15 cellular contexts compared by ENCODE assay signal in the genomic region with DNA sequence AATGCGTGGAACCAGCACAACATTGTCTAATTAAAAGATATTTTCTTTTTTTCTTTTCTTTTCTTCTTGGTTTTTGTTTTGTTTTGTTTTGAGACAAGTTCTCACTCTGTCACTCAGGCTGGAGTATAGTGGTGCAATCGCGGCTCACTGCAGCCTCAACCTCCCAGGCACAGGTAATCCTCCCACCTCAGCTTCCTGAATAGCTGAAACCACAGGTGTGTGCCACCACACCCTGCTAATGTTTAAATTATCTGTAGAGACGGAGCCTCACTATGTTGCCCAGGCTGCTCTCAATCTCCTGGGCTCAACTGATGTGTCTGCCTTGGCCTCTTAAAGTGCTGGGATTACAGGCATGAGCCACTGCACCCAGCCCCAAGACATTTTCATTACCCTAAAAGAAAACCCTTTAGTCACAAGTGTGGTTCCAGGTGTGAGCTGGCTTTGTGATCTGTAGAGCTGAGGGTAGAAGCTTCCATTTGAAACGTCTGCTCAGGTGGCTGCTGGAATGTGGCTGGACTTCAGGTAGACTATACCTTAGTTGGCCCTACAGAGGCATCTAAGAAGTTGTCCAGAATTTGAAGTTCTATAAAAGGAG. TPM values are rescaled to one million over a fixed set of nuclear protein-coding genes. Genes with fewer than 3 reads are reported as not detected.
A peak's percentile ranks its signal among the peaks of the same experiment; 100 is the strongest.
DNase-seq lines count a peak whose midpoint lies in the region; ATAC-seq and TF ChIP-seq lines count a peak whose summit lies in the region.
"Had no signal": no experiment of that assay in that cellular context is flagged by ENCODE, and none has a peak within 500 bp of the region (broad histone marks: within the 10 kb centered on the region; RNA-seq: fewer than 3 reads in every experiment).

No MANE protein-coding gene starts in this region.

- no peak overlapping the region for H3K4me3 ChIP-seq in aorta (ENCODE audit: low read length in 2 of 2)
- H3K4me3 ChIP-seq: MG63, upper lobe of left lung had no signal

- H3K36me3 Mint-ChIP-seq in activated T-cell treated with anti-CD3 and anti-CD28 coated beads, Interleukin-2, amount 50 U/mL, for 4 hours (ENCODE audit: insufficient read depth): no peaks in the 10 kb centered on the region
- H3K36me3 Mint-ChIP-seq in activated T-helper 2 cell treated with anti-CD3 and anti-CD28 coated beads, Interferon-gamma antibody, Interleukin-2, Interleukin-4, amounts not matched to agents 10 μg/mL and 5 μg/mL and 100 μg/mL, durations not matched to agents 14 hours and 24 hours and 36 hours (ENCODE audit: low read depth): no peaks in the 10 kb centered on the region
- H3K36me3 Mint-ChIP-seq in naive thymus-derived CD8-positive, alpha-beta T cell: peaks cover 0 to 9% (median 0%) of the 10 kb centered on the region in 3 donors

- H3K4me3 Mint-ChIP-seq in activated T-cell treated with anti-CD3 and anti-CD28 coated beads, Interleukin-2, amount 50 U/mL, for 4 hours: no peak overlapping the region
- H3K4me3 Mint-ChIP-seq in activated T-helper 2 cell treated with anti-CD3 and anti-CD28 coated beads, Interferon-gamma antibody, Interleukin-2, Interleukin-4, amounts not matched to agents 10 μg/mL and 5 μg/mL and 100 μg/mL, durations not matched to agents 14 hours and 24 hours and 36 hours (ENCODE audit: low read depth): no peak overlapping the region
- H3K4me3 Mint-ChIP-seq in naive thymus-derived CD8-positive, alpha-beta T cell: peak overlapping the region in 1 of 10 donors; percentile 34

- no peaks in the 10 kb centered on the region for H3K36me3 ChIP-seq in aorta (ENCODE audit: control insufficient read depth in 1 of 2, insufficient read depth in 2 of 2, low read length in 1 of 2)
- H3K36me3 ChIP-seq: MG63, upper lobe of left lung had no signal

- peaks cover 4% of the 10 kb centered on the region for H3K27me3 Mint-ChIP-seq in activated T-cell treated with anti-CD3 and anti-CD28 coated beads, Interleukin-2, amount 50 U/mL, for 4 hours (ENCODE audit: low read depth)
- peaks cover 1% of the 10 kb centered on the region for H3K27me3 Mint-ChIP-seq in activated T-helper 2 cell treated with anti-CD3 and anti-CD28 coated beads, Interferon-gamma antibody, Interleukin-2, Interleukin-4, amounts not matched to agents 10 μg/mL and 5 μg/mL and 100 μg/mL, durations not matched to agents 14 hours and 24 hours and 36 hours (ENCODE audit: low read depth)
- peaks cover 3 to 47% (median 14%) of the 10 kb centered on the region in 5 donors for H3K27me3 Mint-ChIP-seq in naive thymus-derived CD8-positive, alpha-beta T cell

- no peaks in the 10 kb centered on the region for H3K27me3 ChIP-seq in aorta (ENCODE audit: control insufficient read depth in 1 of 2, insufficient read depth in 2 of 2, low read length in 1 of 2)
- H3K27me3 ChIP-seq: upper lobe of left lung had no signal

- intact Hi-C loops in activated T-helper 2 cell treated with anti-CD3 and anti-CD28 coated beads, Interferon-gamma antibody, Interleukin-2, Interleukin-4, amounts not matched to agents 10 μg/mL and 5 μg/mL and 100 μg/mL, durations not matched to agents 14 hours and 24 hours and 36 hours (cut with micrococcal nuclease): loop anchor here (1.0 to 2.0 kb wide), 3 partner anchors 16 to 36 kb away; no protein-coding TSS in a partner anchor
- intact Hi-C loops in aorta (cut with DNase I): no loop called here

- peaks cover 27% of the 10 kb centered on the region for H3K4me1 Mint-ChIP-seq in activated T-cell treated with anti-CD3 and anti-CD28 coated beads, Interleukin-2, amount 50 U/mL, for 4 hours (ENCODE audit: low read depth)
- H3K4me1 Mint-ChIP-seq in activated T-helper 2 cell treated with anti-CD3 and anti-CD28 coated beads, Interferon-gamma antibody, Interleukin-2, Interleukin-4, amounts not matched to agents 10 μg/mL and 5 μg/mL and 100 μg/mL, durations not matched to agents 14 hours and 24 hours and 36 hours (ENCODE audit: low read depth): peaks cover 47% of the 10 kb centered on the region
- H3K4me1 Mint-ChIP-seq in naive thymus-derived CD8-positive, alpha-beta T cell: peaks cover 2 to 35% (median 14%) of the 10 kb centered on the region in 4 donors

- 85 to 88% methylated on average over 5 of the region's 5 CpGs for WGBS in aorta, 2 donors

- TF ChIP-seq POLR2A in erythroblast (IDR thresholded peaks at IDR 0.05; ENCODE audit: low read length): no peak

- no peaks in the 10 kb centered on the region for H3K9me3 ChIP-seq in aorta (ENCODE audit: control insufficient read depth, low read length)
- H3K9me3 ChIP-seq: MG63 had no signal

- POLR2A ChIA-PET in naive thymus-derived CD8-positive, alpha-beta T cell (lab: Charles Lee): no interaction called here

- DNase-seq in activated T-cell treated with anti-CD3 and anti-CD28 coated beads, Interleukin-2, amount 50 U/mL, for 4 hours: no peak
- no peak for DNase-seq in activated T-cell treated with anti-CD3 and anti-CD28 coated beads, Interleukin-2, amount 50 U/mL, for 1 hour
- no peak for DNase-seq in activated T-helper 2 cell treated with anti-CD3 and anti-CD28 coated beads, Interferon-gamma antibody, Interleukin-2, Interleukin-4, amounts not matched to agents 10 μg/mL and 5 μg/mL and 100 μg/mL, durations not matched to agents 14 hours and 24 hours and 36 hours (ENCODE audit: low spot score)
- DNase-seq in aorta (peak; percentile 4 to 17), erythroblast (lab: John Stamatoyannopoulos, UW) (no peak)
- no peak for DNase-seq in naive thymus-derived CD8-positive, alpha-beta T cell
- DNase-seq in stimulated activated CD4-positive, alpha-beta T cell treated with anti-CD3 and anti-CD28 coated beads, Interleukin-4, amount 100 ng/mL, for 4 hours: no peak
- DNase-seq: DMS53, mammary epithelial cell, MG63, occipital lobe, PC-3, SW 1271 had no signal

- H3K27ac ChIP-seq in aorta (ENCODE audit: low read depth in 1 of 2, low read length in 2 of 2): no peak overlapping the region
- H3K27ac ChIP-seq: upper lobe of left lung had no signal

- no peaks in the 10 kb centered on the region for H3K9me3 Mint-ChIP-seq in activated T-cell treated with anti-CD3 and anti-CD28 coated beads, Interleukin-2, amount 50 U/mL, for 4 hours
- no peaks in the 10 kb centered on the region for H3K9me3 Mint-ChIP-seq in activated T-helper 2 cell treated with anti-CD3 and anti-CD28 coated beads, Interferon-gamma antibody, Interleukin-2, Interleukin-4, amounts not matched to agents 10 μg/mL and 5 μg/mL and 100 μg/mL, durations not matched to agents 14 hours and 24 hours and 36 hours
- peaks cover 0 to 13% (median 4%) of the 10 kb centered on the region in 9 donors for H3K9me3 Mint-ChIP-seq in naive thymus-derived CD8-positive, alpha-beta T cell

- H3K27ac Mint-ChIP-seq in activated T-helper 2 cell treated with anti-CD3 and anti-CD28 coated beads, Interferon-gamma antibody, Interleukin-2, Interleukin-4, amounts not matched to agents 10 μg/mL and 5 μg/mL and 100 μg/mL, durations not matched to agents 14 hours and 24 hours and 36 hours: peak overlapping the region; percentile 41
- peak overlapping the region in 5 of 10 donors; percentile 4 to 83 (median 10) for H3K27ac Mint-ChIP-seq in naive thymus-derived CD8-positive, alpha-beta T cell

- peak; percentile 30 to 61 for ATAC-seq in activated T-cell treated with anti-CD3 and anti-CD28 coated beads, Interleukin-2, amount 50 U/mL, for 4 hours
- ATAC-seq in HG02798 (IDR thresholded peaks at IDR 0.05; ENCODE audit: poor library complexity, unreplicated experiment): peak; percentile 27
- no peak for ATAC-seq in aorta (ENCODE audit: low FRiP score)
- ATAC-seq in naive thymus-derived CD8-positive, alpha-beta T cell: no peak
- ATAC-seq: PC-3 had no signal

- H3K4me1 ChIP-seq in aorta (ENCODE audit: control insufficient read depth in 1 of 2, insufficient read depth in 2 of 2, low read length in 2 of 2): no peaks in the 10 kb centered on the region

RNA-seq across cellular contexts. Expression of gene NEK6, which starts 19.1 kb away (rescaled TPM):
- total RNA-seq in activated T-cell treated with anti-CD3 and anti-CD28 coated beads, Interleukin-2, amount 50 U/mL, for 4 hours: 10 to 100 TPM; 29.8 to 46.1 (median 43.0) TPM
- total RNA-seq in activated T-helper 2 cell treated with anti-CD3 and anti-CD28 coated beads, Interferon-gamma antibody, Interleukin-2, Interleukin-4, amounts not matched to agents 10 μg/mL and 5 μg/mL and 100 μg/mL, durations not matched to agents 14 hours and 24 hours and 36 hours: 44.6 and 47.7 TPM in 2 replicates
- total RNA-seq in aorta: 10 to 100 TPM; 60.5 to 72.8 TPM
- 10 to 100 TPM in 1 of 2 donors, 1 to 10 TPM in 1; 8.2 to 13.4 TPM for polyA plus RNA-seq in aorta
- 1 to 10 TPM in 1 of 2 experiments, under 1 TPM in 1; 0.83 to 1.2 TPM for total RNA-seq in naive thymus-derived CD8-positive, alpha-beta T cell
- polyA plus RNA-seq in naive thymus-derived CD8-positive, alpha-beta T cell: 1 to 10 TPM in 1 of 3 donors, under 1 TPM in 1, not detected in 1; 0.37 to 1.7 TPM

Comparison
In these comparisons a context has a peak if more than half of its experiments do, and no peak if none do; other contexts are left out.
1. ATAC-seq: peak in activated T-cell treated with anti-CD3 and anti-CD28 coated beads, Interleukin-2, amount 50 U/mL, for 4 hours (2 of 2) and HG02798 (single experiment); none in aorta (single experiment) and naive thymus-derived CD8-positive, alpha-beta T cell (0 of 2).
2. DNase-seq: peak in aorta (2 of 2); none in activated T-cell treated with anti-CD3 and anti-CD28 coated beads, Interleukin-2, amount 50 U/mL, for 4 hours (single experiment), activated T-cell treated with anti-CD3 and anti-CD28 coated beads, Interleukin-2, amount 50 U/mL, for 1 hour (single experiment), activated T-helper 2 cell treated with anti-CD3 and anti-CD28 coated beads, Interferon-gamma antibody, Interleukin-2, Interleukin-4, amounts not matched to agents 10 μg/mL and 5 μg/mL and 100 μg/mL, durations not matched to agents 14 hours and 24 hours and 36 hours (single experiment), naive thymus-derived CD8-positive, alpha-beta T cell (0 of 10), stimulated activated CD4-positive, alpha-beta T cell treated with anti-CD3 and anti-CD28 coated beads, Interleukin-4, amount 100 ng/mL, for 4 hours (0 of 2) and erythroblast (0 of 2).
3. RNA of gene NEK6, which starts 19.1 kb away (total RNA-seq): 60.5 to 72.8 TPM in aorta, 44.6 to 47.7 TPM in activated T-helper 2 cell treated with anti-CD3 and anti-CD28 coated beads, Interferon-gamma antibody, Interleukin-2, Interleukin-4, amounts not matched to agents 10 μg/mL and 5 μg/mL and 100 μg/mL, durations not matched to agents 14 hours and 24 hours and 36 hours and 29.8 to 46.1 TPM in activated T-cell treated with anti-CD3 and anti-CD28 coated beads, Interleukin-2, amount 50 U/mL, for 4 hours; 0.83 to 1.2 TPM in naive thymus-derived CD8-positive, alpha-beta T cell; every median in the first group is over 10 times any median in the second.